In genomic region chr5:53827072-53827471, GRCh38 we compare ENCODE assay signal across 3 cellular contexts.
"Had no signal": no experiment of that assay in that cellular context is flagged by ENCODE, and none has a peak within 500 bp of the region (broad histone marks: within the 10 kb centered on the region; RNA-seq: fewer than 3 reads in every experiment).

No MANE protein-coding gene starts in this region.

- DNase-seq: GDM1, GF-D8 had no signal

- H3K4me3 ChIP-seq: GM12878 had no signal

- ATAC-seq: GM12878 had no signal
